Comparison of ENCODE assay signal across 1 cellular context in genomic region chr1:58815680-58816071, GRCh38.
TF ChIP-seq lines count a peak whose summit lies in the region.

No MANE protein-coding gene starts in this region.

TF ChIP-seq in IMR-90, 13 proteins besides CTCF, POLR2A, EP300 and RAD21 (continued from another document):
- TF ChIP-seq, protein P1, sequence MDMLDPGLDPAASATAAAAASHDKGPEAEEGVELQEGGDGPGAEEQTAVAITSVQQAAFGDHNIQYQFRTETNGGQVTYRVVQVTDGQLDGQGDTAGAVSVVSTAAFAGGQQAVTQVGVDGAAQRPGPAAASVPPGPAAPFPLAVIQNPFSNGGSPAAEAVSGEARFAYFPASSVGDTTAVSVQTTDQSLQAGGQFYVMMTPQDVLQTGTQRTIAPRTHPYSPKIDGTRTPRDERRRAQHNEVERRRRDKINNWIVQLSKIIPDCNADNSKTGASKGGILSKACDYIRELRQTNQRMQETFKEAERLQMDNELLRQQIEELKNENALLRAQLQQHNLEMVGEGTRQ (IDR thresholded peaks at IDR 0.05; ENCODE audit: low read depth, low read length) = no peak
- TF ChIP-seq CHD1 (IDR thresholded peaks at IDR 0.05; ENCODE audit: low read depth, low read length) (no peak), SMC3 (IDR thresholded peaks at IDR 0.05; ENCODE audit: low read depth, low read length) (no peak), MXI1 (IDR thresholded peaks at IDR 0.05; ENCODE audit: borderline replicate concordance, low read depth, low read length) (no peak)
